8 cellular contexts compared by ENCODE assay signal in the genomic region with DNA sequence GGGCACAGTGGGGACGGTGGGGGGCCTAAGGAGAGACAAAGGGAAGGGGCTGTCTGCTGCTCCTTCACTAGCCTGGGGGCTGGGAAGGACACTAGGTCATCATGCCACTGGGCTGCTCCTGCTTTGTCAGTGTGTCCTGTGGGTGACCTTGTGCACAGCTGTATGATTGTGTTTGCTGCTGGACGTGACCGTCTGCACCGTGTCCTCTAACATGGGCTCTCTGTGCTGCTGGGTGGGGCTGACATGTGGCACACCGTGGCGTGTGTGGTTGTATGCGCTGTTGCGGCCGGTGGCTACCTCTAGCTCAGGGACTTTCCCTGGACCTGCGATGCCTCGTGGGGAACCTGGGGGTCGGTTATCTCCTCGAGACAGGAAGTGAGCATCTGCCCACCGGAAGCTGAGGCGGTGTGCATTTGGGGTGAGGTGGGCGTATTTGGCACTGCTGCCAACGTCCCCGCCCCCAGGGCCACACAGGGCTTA. TPM values are rescaled to one million over a fixed set of nuclear protein-coding genes. Genes with fewer than 3 reads are reported as not detected.
A peak's percentile ranks its signal among the peaks of the same experiment; 100 is the strongest.
DNase-seq lines count a peak whose midpoint lies in the region; ATAC-seq and TF ChIP-seq lines count a peak whose summit lies in the region.

No MANE protein-coding gene starts in this region.

- peak; percentile 35 to 96 (median 59) for DNase-seq in T-helper 2 cell
- DNase-seq in stimulated activated CD4-positive, alpha-beta T cell treated with anti-CD3 and anti-CD28 coated beads, Interleukin-4, amount 100 ng/mL, for 4 hours, result peak; percentile 39 to 76
- DNase-seq in brain microvascular endothelial cell, result no peak
- no peak for DNase-seq in MM.1S
- no peak for DNase-seq in NCI-H524 (lab: John Stamatoyannopoulos, UW)

- H3K9me3 ChIP-seq in BLaER1 (no peaks in the 10 kb centered on the region), MM.1S (replicated peaks; ENCODE audit: insufficient read depth, low read length) (no peaks in the 10 kb centered on the region)

- no peaks in the 10 kb centered on the region for H3K36me3 Mint-ChIP-seq in brain

- no peak overlapping the region for H2AFZ ChIP-seq in MM.1S (ENCODE audit: low read length)

- H3K4me1 ChIP-seq in BLaER1, result peaks cover 81% of the 10 kb centered on the region
- peaks cover 6% of the 10 kb centered on the region for H3K4me1 ChIP-seq in MM.1S (ENCODE audit: low read length)

- peaks cover 48% of the 10 kb centered on the region for H3K27me3 Mint-ChIP-seq in brain

- H3K4me1 Mint-ChIP-seq in brain, result peaks cover 35% of the 10 kb centered on the region

- H3K27ac Mint-ChIP-seq in brain, result peak overlapping the region in 2 of 5 experiments; percentile 89 to 93

- in situ Hi-C loops in brain microvascular endothelial cell (cut with HindIII; ENCODE audit: low pct_ligation_motif_present, low sequenced_read_pairs), result no loop called here

- no peaks in the 10 kb centered on the region for H3K79me2 ChIP-seq in MM.1S (ENCODE audit: low read length)

- H3K36me3 ChIP-seq in BLaER1 (no peaks in the 10 kb centered on the region; the same call in 1 of the 2 replicates), brain microvascular endothelial cell (replicated peaks) (no peaks in the 10 kb centered on the region), MM.1S (replicated peaks; ENCODE audit: insufficient read depth, low read length) (no peaks in the 10 kb centered on the region)

- H3K9me3 Mint-ChIP-seq in brain, result peaks cover 0 to 9% (median 4%) of the 10 kb centered on the region in 5 experiments

- peak; percentile 36 for ATAC-seq in GM21619 (IDR thresholded peaks at IDR 0.05; ENCODE audit: unreplicated experiment)

- H3F3A ChIP-seq in MM.1S (ENCODE audit: insufficient read depth, low read length), result 0 out of 2 replicates have a peak, but pooled peaks cover 2% of the 10 kb centered on the region

- H3K4me2 ChIP-seq in BLaER1 (peak overlapping the region; percentile 99), MM.1S (ENCODE audit: low read depth, low read length) (no peak overlapping the region)

- no peaks in the 10 kb centered on the region for H3K27me3 ChIP-seq in BLaER1
- H3K27me3 ChIP-seq in brain microvascular endothelial cell (replicated peaks), result peaks cover 28% of the 10 kb centered on the region
- peaks cover 42% of the 10 kb centered on the region for H3K27me3 ChIP-seq in MM.1S (replicated peaks; ENCODE audit: insufficient read depth, low read length)

- peak overlapping the region; percentile 86 for H3K9ac ChIP-seq in BLaER1
- no peak overlapping the region for H3K9ac ChIP-seq in MM.1S (ENCODE audit: low read length)

- no peak for TF ChIP-seq CTCF in brain (conservative IDR thresholded peaks at IDR 0.05)
- no peak for TF ChIP-seq CTCF in brain microvascular endothelial cell (IDR thresholded peaks at IDR 0.05; ENCODE audit: low read depth, low read length, missing control alignments)
- TF ChIP-seq CTCF in MM.1S (IDR thresholded peaks at IDR 0.05; ENCODE audit: low read length), result no peak

- H3K4me3 ChIP-seq in BLaER1 (peak overlapping the region; percentile 83), brain microvascular endothelial cell (ENCODE audit: low read depth, low read length) (no peak overlapping the region), MM.1S (ENCODE audit: low read length) (no peak overlapping the region)

- H3K9me2 ChIP-seq in MM.1S (replicated peaks; ENCODE audit: insufficient read depth, low read length), result no peaks in the 10 kb centered on the region

- peak overlapping the region in 4 of 5 experiments; percentile 24 to 95 (median 90) for H3K4me3 Mint-ChIP-seq in brain

- H3K27ac ChIP-seq in BLaER1 (peak overlapping the region; percentile 96), brain microvascular endothelial cell (no peak overlapping the region), MM.1S (ENCODE audit: low read length) (no peak overlapping the region)

- no peaks in the 10 kb centered on the region for H4K20me1 ChIP-seq in BLaER1
- H4K20me1 ChIP-seq in MM.1S (ENCODE audit: insufficient read depth, low read length), result no peaks in the 10 kb centered on the region

RNA-seq across cellular contexts. Expression of a gene that starts 3.1 kb away (rescaled TPM):
- polyA plus RNA-seq in brain (ENCODE audit: insufficient read depth, low read depth, low replicate concordance), result 8.8 TPM

RNA-seq across cellular contexts. Expression of a gene that starts 14.4 kb away (rescaled TPM):
- polyA plus RNA-seq in brain (ENCODE audit: insufficient read depth, low read depth, low replicate concordance), result 42.1 TPM

RNA-seq across cellular contexts. Expression of a gene that starts 37.2 kb away (rescaled TPM):
- polyA plus RNA-seq in brain (ENCODE audit: insufficient read depth, low read depth, low replicate concordance), result 184 TPM

Comparison
In these comparisons a context has a peak if more than half of its experiments do, and no peak if none do; other contexts are left out.
1. DNase-seq: peak in T-helper 2 cell (5 of 5) and stimulated activated CD4-positive, alpha-beta T cell treated with anti-CD3 and anti-CD28 coated beads, Interleukin-4, amount 100 ng/mL, for 4 hours (2 of 2); none in brain microvascular endothelial cell (single experiment), MM.1S (single experiment) and NCI-H524 (0 of 2).